In the genomic region with DNA sequence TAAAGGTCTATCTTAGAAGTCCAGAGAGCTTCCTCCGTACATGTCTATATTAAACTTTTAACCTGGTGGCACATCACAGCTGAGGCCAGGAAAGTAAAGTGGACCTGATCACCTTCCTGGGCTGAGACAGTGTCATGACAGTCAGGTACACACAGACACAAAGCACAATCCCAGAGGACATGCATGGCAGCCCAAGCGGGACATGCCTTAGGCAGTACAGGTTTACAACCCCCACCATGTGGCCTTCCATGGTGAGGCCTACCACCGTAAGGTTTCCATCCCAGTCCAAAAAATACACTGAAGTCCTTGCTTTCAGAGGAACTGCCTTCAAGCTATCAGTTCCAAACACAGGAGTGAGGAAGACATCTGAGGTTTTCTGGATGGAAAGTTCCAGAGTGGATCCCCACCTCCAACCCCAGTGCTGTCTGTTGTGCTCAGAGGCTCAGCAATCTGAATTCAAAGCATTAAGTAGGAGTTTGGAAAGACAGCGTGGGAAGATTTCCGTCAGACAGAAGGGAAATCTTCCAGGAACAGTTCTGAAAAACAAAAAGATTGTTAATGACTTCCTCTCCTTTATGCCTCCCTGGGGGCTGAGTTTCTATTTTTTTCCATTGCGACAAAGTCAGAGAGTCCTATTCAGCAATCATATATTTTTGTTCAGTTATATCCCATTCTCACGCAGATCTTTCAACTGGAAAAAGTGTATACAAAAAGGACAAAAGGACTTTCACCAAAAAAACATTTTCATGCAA, we compare ENCODE assay signal across 17 cellular contexts. TPM values are rescaled to one million over a fixed set of nuclear protein-coding genes. Genes with fewer than 3 reads are reported as not detected.
DNase-seq lines count a peak whose midpoint lies in the region; ATAC-seq, FAIRE-seq and TF ChIP-seq lines count a peak whose summit lies in the region.
"Had no signal": no experiment of that assay in that cellular context is flagged by ENCODE, and none has a peak within 500 bp of the region (broad histone marks: within the 10 kb centered on the region; RNA-seq: fewer than 3 reads in every experiment).

No MANE protein-coding gene starts in this region.

- H3K36me3 ChIP-seq in heart left ventricle (no peaks in the 10 kb centered on the region), endothelial cell of umbilical vein (ENCODE audit: control insufficient read depth in 2 of 2, extremely low read depth in 1 of 2, insufficient read depth in 2 of 2, low read length in 2 of 2) (no peaks in the 10 kb centered on the region), upper lobe of right lung (no peaks in the 10 kb centered on the region), transverse colon (no peaks in the 10 kb centered on the region)
- H3K36me3 ChIP-seq: MG63, sigmoid colon had no signal

- in situ Hi-C loops in transverse colon (cut with MboI; ENCODE audit: low pct_ligation_motif_present in 1 of 4, low pct_unique_long_range_greater_than_20kb in 1 of 4, low sequenced_read_pairs in 3 of 4): no loop called here

- H3K9me3 ChIP-seq in heart left ventricle (no peaks in the 10 kb centered on the region), endothelial cell of umbilical vein (replicated peaks; ENCODE audit: control insufficient read depth, insufficient read depth, low read length) (no peaks in the 10 kb centered on the region), upper lobe of right lung (no peaks in the 10 kb centered on the region), transverse colon (no peaks in the 10 kb centered on the region)
- H3K9me3 ChIP-seq: MG63, sigmoid colon had no signal

- H3K9ac ChIP-seq in endothelial cell of umbilical vein (replicated peaks; ENCODE audit: extremely low read depth, insufficient read depth, low read length): no peak overlapping the region

- no peaks in the 10 kb centered on the region for H3K79me2 ChIP-seq in endothelial cell of umbilical vein (ENCODE audit: control insufficient read depth, insufficient read depth, low read length)

- H4K20me1 ChIP-seq in endothelial cell of umbilical vein (replicated peaks; ENCODE audit: control insufficient read depth, extremely low read depth, insufficient read depth, low read length): no peaks in the 10 kb centered on the region

- no peak for TF ChIP-seq CTCF in heart left ventricle (IDR thresholded peaks at IDR 0.05)
- TF ChIP-seq CTCF in endothelial cell of umbilical vein (IDR thresholded peaks at IDR 0.05; ENCODE audit: extremely low read depth in 1 of 2, insufficient read depth in 1 of 2, low read depth in 1 of 2, low read length in 2 of 2): no peak
- no peak for TF ChIP-seq CTCF in nephron (IDR thresholded peaks at IDR 0.05; ENCODE audit: unreplicated experiment in 3 of 3)
- TF ChIP-seq CTCF in upper lobe of right lung (IDR thresholded peaks at IDR 0.05): no peak
- TF ChIP-seq CTCF in transverse colon (IDR thresholded peaks at IDR 0.05): no peak

- peak in 2 of 5 donors; percentile 50 to 64 for DNase-seq in heart left ventricle
- DNase-seq in Right ventricle myocardium inferior (ENCODE audit: missing footprints): no peak
- peak; percentile 75 for DNase-seq in endothelial cell of umbilical vein (ENCODE audit: low read depth, low spot score)
- DNase-seq in upper lobe of right lung: no peak
- DNase-seq in NCI-H2227 treated with DMSO at 0.1 percent for 48 hours (lab: John Stamatoyannopoulos, UW): no peak
- DNase-seq in transverse colon: no peak
- DNase-seq in substantia nigra (lab: John Stamatoyannopoulos, UW): no peak
- DNase-seq: ACHN; activated CD8-positive, alpha-beta memory T cell treated with anti-CD3 and anti-CD28 coated beads, Interleukin-2, amount 50 U/mL, for 4 hours; activated naive CD8-positive, alpha-beta T cell treated with anti-CD3 and anti-CD28 coated beads, Interleukin-2, amount 50 U/mL, for 24 hours; DMS 273 treated with DMSO at 0.1 percent for 48 hours; MG63; NCI-H524 treated with DMSO at 0.1 percent for 48 hours; SHP77; sigmoid colon had no signal

- CTCF ChIA-PET in endothelial cell of umbilical vein (lab: Charles Lee): no interaction called here

- H3K36me3 Mint-ChIP-seq in nephron (ENCODE audit: low read depth): no peaks in the 10 kb centered on the region

- WGBS in heart left ventricle, 4 donors: 42 to 66% (median 53%) methylated on average over 7 of the region's 7 CpGs
- WGBS in transverse colon (ENCODE audit: low coverage in 1 of 2), 2 donors: 79 to 82% methylated on average over 4 to 7 of the region's 7 CpGs

- no peak overlapping the region for H3K4me3 ChIP-seq in heart left ventricle
- H3K4me3 ChIP-seq in endothelial cell of umbilical vein (replicated peaks in 1 of 3; ENCODE audit: insufficient read depth in 1 of 3, low read depth in 1 of 3, low read length in 3 of 3): no peak overlapping the region
- H3K4me3 ChIP-seq in upper lobe of right lung: no peak overlapping the region
- H3K4me3 ChIP-seq in transverse colon: no peak overlapping the region
- H3K4me3 ChIP-seq: MG63, sigmoid colon had no signal

- no peak for FAIRE-seq in endothelial cell of umbilical vein (lab: Jason Lieb, UNC)
- FAIRE-seq: urothelium cell line had no signal

- H3K27me3 ChIP-seq in heart left ventricle: no peaks in the 10 kb centered on the region
- peaks cover 0 to 5% of the 10 kb centered on the region in 2 experiments for H3K27me3 ChIP-seq in endothelial cell of umbilical vein (ENCODE audit: control insufficient read depth in 2 of 2, insufficient read depth in 2 of 2, low read length in 2 of 2)
- no peaks in the 10 kb centered on the region for H3K27me3 ChIP-seq in upper lobe of right lung
- H3K27me3 ChIP-seq in transverse colon: no peaks in the 10 kb centered on the region
- H3K27me3 ChIP-seq: MG63, sigmoid colon had no signal

- no peaks in the 10 kb centered on the region for H3K27me3 Mint-ChIP-seq in nephron (ENCODE audit: low read depth)

- peaks cover 80% of the 10 kb centered on the region for H3K4me1 Mint-ChIP-seq in nephron

- no peak overlapping the region for H2AFZ ChIP-seq in endothelial cell of umbilical vein (ENCODE audit: low read depth, low read length)

- peak overlapping the region; percentile 38 to 86 (median 66) for H3K27ac ChIP-seq in heart left ventricle
- H3K27ac ChIP-seq in endothelial cell of umbilical vein (ENCODE audit: insufficient read depth, low read depth, low read length): no peak overlapping the region
- peak overlapping the region; percentile 26 for H3K27ac ChIP-seq in upper lobe of right lung
- H3K27ac ChIP-seq in transverse colon: peak overlapping the region in 2 of 4 donors; percentile 14 to 19
- H3K27ac ChIP-seq in substantia nigra (ENCODE audit: low read depth, low read length, poor library complexity, severe bottlenecking): no peak overlapping the region

- no peak overlapping the region for H3K4me2 ChIP-seq in endothelial cell of umbilical vein (ENCODE audit: insufficient read depth, low read length)

- intact Hi-C loops in heart left ventricle (cut with DNase I) (no loop called here), Right ventricle myocardium inferior (cut with DNase I) (no loop called here), endothelial cell of umbilical vein (cut with micrococcal nuclease) (loop anchor here (5.0 kb wide), 1 partner anchor 71 kb away; no protein-coding TSS in a partner anchor), upper lobe of right lung (cut with DNase I) (no loop called here), transverse colon (cut with DNase I; ENCODE audit: low total_unique reads) (loop anchor here (2.0 kb wide), 1 partner anchor 65 kb away; no protein-coding TSS in a partner anchor)

- ATAC-seq in heart left ventricle: peak in 2 of 4 donors; percentile 48 to 57
- ATAC-seq in Right ventricle myocardium inferior: no peak
- ATAC-seq in upper lobe of right lung: no peak
- ATAC-seq: activated naive CD8-positive, alpha-beta T cell treated with anti-CD3 and anti-CD28 coated beads, Interleukin-2, amount 50 U/mL, for 24 hours had no signal

- peaks cover 3 to 76% (median 58%) of the 10 kb centered on the region in 12 donors for H3K4me1 ChIP-seq in heart left ventricle
- H3K4me1 ChIP-seq in endothelial cell of umbilical vein (ENCODE audit: control insufficient read depth, extremely low read depth, insufficient read depth, low read length): peaks cover 13% of the 10 kb centered on the region
- H3K4me1 ChIP-seq in upper lobe of right lung: peaks cover 45% of the 10 kb centered on the region
- peaks cover 14 to 41% (median 27%) of the 10 kb centered on the region in 4 donors for H3K4me1 ChIP-seq in transverse colon

- peak overlapping the region; percentile 83 to 97 (median 90) for H3K27ac Mint-ChIP-seq in nephron
- H3K27ac Mint-ChIP-seq: activated naive CD8-positive, alpha-beta T cell treated with anti-CD3 and anti-CD28 coated beads, Interleukin-2, amount 50 U/mL, for 24 hours had no signal

- H3K9me3 Mint-ChIP-seq in nephron: no peaks in the 10 kb centered on the region
- H3K9me3 Mint-ChIP-seq: activated naive CD8-positive, alpha-beta T cell treated with anti-CD3 and anti-CD28 coated beads, Interleukin-2, amount 50 U/mL, for 24 hours had no signal

- dilution Hi-C loops in endothelial cell of umbilical vein (cut with MboI; ENCODE audit: extremely low pct_ligation_motif_present, low sequenced_read_pairs): no loop called here

- no peak overlapping the region for H3K4me3 Mint-ChIP-seq in nephron
- H3K4me3 Mint-ChIP-seq: activated naive CD8-positive, alpha-beta T cell treated with anti-CD3 and anti-CD28 coated beads, Interleukin-2, amount 50 U/mL, for 24 hours had no signal

- POLR2A ChIA-PET in endothelial cell of umbilical vein (lab: Charles Lee): no interaction called here

- BruUV-seq in endothelial cell of umbilical vein (replicated peaks; lab: Mats Ljungman, UMichigan): TSS peak; percentile 34

- H3K9me1 ChIP-seq in endothelial cell of umbilical vein (replicated peaks; ENCODE audit: control insufficient read depth, extremely low read depth, insufficient read depth, low read length): no peaks in the 10 kb centered on the region

- TF ChIP-seq EP300 in transverse colon (IDR thresholded peaks at IDR 0.05; ENCODE audit: low read depth): no peak

- TF ChIP-seq POLR2A in heart left ventricle (IDR thresholded peaks at IDR 0.05) (no peak), endothelial cell of umbilical vein (IDR thresholded peaks at IDR 0.05; ENCODE audit: low read depth, low read length) (no peak), transverse colon (IDR thresholded peaks at IDR 0.05) (no peak)

RNA-seq across cellular contexts. Expression of a gene that starts 20.1 kb away (rescaled TPM):
- total RNA-seq in heart left ventricle (100 to 1,000 TPM in 1 of 9 donors, 10 to 100 TPM in 4, 1 to 10 TPM in 4; 4.4 to 107 (median 12.1) TPM), Right ventricle myocardium inferior (7.0 TPM), endothelial cell of umbilical vein (2.6 and 3.1 TPM in 2 replicates), upper lobe of right lung (78.0 TPM), transverse colon (1 to 10 TPM in 2 of 4 donors, under 1 TPM in 1, not detected in 1; 0.20 to 7.8 (median 5.1) TPM)
- polyA plus RNA-seq in heart left ventricle (1 to 10 TPM; 4.6 to 5.0 TPM), endothelial cell of umbilical vein (0.91 and 1.2 TPM in 2 replicates)
- 2.0 and 2.4 TPM in 2 replicates for polyA plus RNA-seq in endothelial cell of umbilical vein (2011; cell fraction: cytosol; rRNA removed)
- 0.68 and 1.1 TPM in 2 replicates for polyA plus RNA-seq in endothelial cell of umbilical vein (2011; cell fraction: nucleus; rRNA removed)
- polyA plus RNA-seq in endothelial cell of umbilical vein (2012): 1.4 and 1.7 TPM in 2 replicates
- polyA minus RNA-seq in endothelial cell of umbilical vein: 1.4 and 1.8 TPM in 2 replicates
- 3.0 TPM for polyA minus RNA-seq in endothelial cell of umbilical vein (2011; cell fraction: cytosol; rRNA and poly(A)+ RNA removed)
- polyA minus RNA-seq in endothelial cell of umbilical vein (2011; cell fraction: nucleus; rRNA and poly(A)+ RNA removed): 1.1 and 1.3 TPM in 2 replicates

RNA-seq across cellular contexts. Expression of a gene that starts 30.0 kb away (rescaled TPM):
- total RNA-seq in heart left ventricle (under 1 TPM in 2 of 9 donors, not detected in 7; 0.24 to 0.25 TPM), Right ventricle myocardium inferior (not detected), endothelial cell of umbilical vein (not detected in 2 replicates), upper lobe of right lung (not detected), transverse colon (not detected)
- polyA plus RNA-seq in heart left ventricle (not detected), endothelial cell of umbilical vein (not detected in 2 replicates)
- not detected in 2 replicates for polyA plus RNA-seq in endothelial cell of umbilical vein (2011; cell fraction: cytosol; rRNA removed)
- not detected in 2 replicates for polyA plus RNA-seq in endothelial cell of umbilical vein (2011; cell fraction: nucleus; rRNA removed)
- not detected in 2 replicates for polyA plus RNA-seq in endothelial cell of umbilical vein (2012)
- not detected in 2 replicates for polyA minus RNA-seq in endothelial cell of umbilical vein
- polyA minus RNA-seq in endothelial cell of umbilical vein (2011; cell fraction: cytosol; rRNA and poly(A)+ RNA removed): not detected
- polyA minus RNA-seq in endothelial cell of umbilical vein (2011; cell fraction: nucleus; rRNA and poly(A)+ RNA removed): not detected in 2 replicates
- total RNA-seq: sigmoid colon had no signal
- polyA plus RNA-seq: sigmoid colon had no signal

RNA-seq across cellular contexts. Expression of a gene that starts 44.5 kb away (rescaled TPM):
- total RNA-seq in heart left ventricle: 10 to 100 TPM; 13.8 to 58.2 (median 25.6) TPM
- polyA plus RNA-seq in heart left ventricle: 10 to 100 TPM in 1 of 2 donors, 1 to 10 TPM in 1; 5.5 to 23.4 TPM
- total RNA-seq in Right ventricle myocardium inferior: 36.0 TPM
- total RNA-seq in endothelial cell of umbilical vein: 0.39 and 0.75 TPM in 2 replicates
- polyA plus RNA-seq in endothelial cell of umbilical vein: 0.51 and 0.57 TPM in 2 replicates
- polyA plus RNA-seq in endothelial cell of umbilical vein (2011; cell fraction: cytosol; rRNA removed): 0.63 and 0.82 TPM in 2 replicates
- 0.60 and 0.66 TPM in 2 replicates for polyA plus RNA-seq in endothelial cell of umbilical vein (2011; cell fraction: nucleus; rRNA removed)
- polyA plus RNA-seq in endothelial cell of umbilical vein (2012): 1.2 and 1.6 TPM in 2 replicates
- 0.51 and 0.68 TPM in 2 replicates for polyA minus RNA-seq in endothelial cell of umbilical vein
- polyA minus RNA-seq in endothelial cell of umbilical vein (2011; cell fraction: cytosol; rRNA and poly(A)+ RNA removed): 1.0 TPM
- polyA minus RNA-seq in endothelial cell of umbilical vein (2011; cell fraction: nucleus; rRNA and poly(A)+ RNA removed): 0.10 TPM in 1 of 2 replicates, not detected in the other
- total RNA-seq in upper lobe of right lung: 51.1 TPM
- 10 to 100 TPM in 2 of 4 donors, 1 to 10 TPM in 2; 1.1 to 18.5 (median 9.4) TPM for total RNA-seq in transverse colon

RNA-seq across cellular contexts. Expression of a gene that starts 46.0 kb away (rescaled TPM):
- total RNA-seq in heart left ventricle: 10 to 100 TPM in 3 of 9 donors, 1 to 10 TPM in 6; 2.3 to 30.2 (median 5.3) TPM
- 1 to 10 TPM; 2.1 to 2.8 TPM for polyA plus RNA-seq in heart left ventricle
- 4.2 TPM for total RNA-seq in Right ventricle myocardium inferior
- 0.51 and 1.4 TPM in 2 replicates for total RNA-seq in endothelial cell of umbilical vein
- polyA plus RNA-seq in endothelial cell of umbilical vein: 0.16 and 0.23 TPM in 2 replicates
- 0.26 and 0.35 TPM in 2 replicates for polyA plus RNA-seq in endothelial cell of umbilical vein (2011; cell fraction: cytosol; rRNA removed)
- 0.20 TPM in 2 replicates for polyA plus RNA-seq in endothelial cell of umbilical vein (2011; cell fraction: nucleus; rRNA removed)
- polyA plus RNA-seq in endothelial cell of umbilical vein (2012): 0.45 and 0.46 TPM in 2 replicates
- 0.29 and 0.68 TPM in 2 replicates for polyA minus RNA-seq in endothelial cell of umbilical vein
- 1.8 TPM for polyA minus RNA-seq in endothelial cell of umbilical vein (2011; cell fraction: cytosol; rRNA and poly(A)+ RNA removed)
- 0.29 and 0.38 TPM in 2 replicates for polyA minus RNA-seq in endothelial cell of umbilical vein (2011; cell fraction: nucleus; rRNA and poly(A)+ RNA removed)
- 47.2 TPM for total RNA-seq in upper lobe of right lung
- 1 to 10 TPM in 2 of 4 donors, under 1 TPM in 2; 0.20 to 7.0 (median 2.3) TPM for total RNA-seq in transverse colon

Comparison
In these comparisons a context has a peak if more than half of its experiments do, and no peak if none do; other contexts are left out.
1. H3K27ac ChIP-seq: peak in heart left ventricle (12 of 12) and upper lobe of right lung (single experiment); none in endothelial cell of umbilical vein (single experiment) and substantia nigra (single experiment).
2. intact Hi-C loops: an anchor here in endothelial cell of umbilical vein (5.0 kb wide) and transverse colon (2.0 kb wide); none called in heart left ventricle, Right ventricle myocardium inferior and upper lobe of right lung.